8 cellular contexts compared by ENCODE assay signal in genomic region chr10:30784521-30784895, GRCh38.
DNase-seq lines count a peak whose midpoint lies in the region; ATAC-seq and TF ChIP-seq lines count a peak whose summit lies in the region.

No MANE protein-coding gene starts in this region.

- no peaks in the 10 kb centered on the region for H3K36me3 ChIP-seq in SJCRH30
- no peaks in the 10 kb centered on the region for H3K36me3 ChIP-seq in esophagus (ENCODE audit: control insufficient read depth in 2 of 2, insufficient read depth in 2 of 2, low read length in 1 of 2)
- no peaks in the 10 kb centered on the region for H3K36me3 ChIP-seq in PC-3 (ENCODE audit: low read depth, low read length)
- H3K36me3 ChIP-seq in HAP-1 (replicated peaks), result no peaks in the 10 kb centered on the region

- H3F3A ChIP-seq in PC-3 (ENCODE audit: low read length, unreplicated experiment), result no peaks in the 10 kb centered on the region

- H3K79me2 ChIP-seq in PC-3 (ENCODE audit: low read length), result no peaks in the 10 kb centered on the region

- H3K4me1 Mint-ChIP-seq in natural killer cell treated with Interleukin-12 subunit alpha and Interleukin-12 subunit beta and Interleukin-15 and Interleukin-18, amount 100 ng/mL, for 72 hours (ENCODE audit: low read depth in 2 of 2), result peaks cover 11 to 24% of the 10 kb centered on the region in 2 donors

- H3K4me3 Mint-ChIP-seq in natural killer cell treated with Interleukin-12 subunit alpha and Interleukin-12 subunit beta and Interleukin-15 and Interleukin-18, amount 100 ng/mL, for 72 hours, result peak overlapping the region; percentile 64

- no TSS peak for BruUV-seq in PC-3 (replicated peaks; lab: Mats Ljungman, UMichigan)

- H3K9me3 ChIP-seq in SJCRH30 (replicated peaks) (no peaks in the 10 kb centered on the region), esophagus (ENCODE audit: control insufficient read depth in 2 of 2, insufficient read depth in 1 of 2, low read depth in 1 of 2, low read length in 1 of 2) (no peaks in the 10 kb centered on the region), PC-3 (ENCODE audit: low read length) (no peaks in the 10 kb centered on the region), HAP-1 (no peaks in the 10 kb centered on the region)

- H3K27me3 ChIP-seq in SJCRH30, result no peaks in the 10 kb centered on the region
- H3K27me3 ChIP-seq in esophagus (ENCODE audit: control insufficient read depth in 1 of 2, insufficient read depth in 2 of 2, low read length in 2 of 2), result no peaks in the 10 kb centered on the region
- no peaks in the 10 kb centered on the region for H3K27me3 ChIP-seq in PC-3 (ENCODE audit: low read length)
- no peaks in the 10 kb centered on the region for H3K27me3 ChIP-seq in HAP-1 (ENCODE audit: low read depth)

- no peaks in the 10 kb centered on the region for H3K9me2 ChIP-seq in PC-3 (replicated peaks; ENCODE audit: low read length)

- H3K4me3 ChIP-seq in GM08714 (ENCODE audit: low read length) (peak overlapping the region; percentile 66; the same call in 1 of the 2 replicates), SJCRH30 (peak overlapping the region; percentile 64), esophagus (ENCODE audit: low read depth in 1 of 2, low read length in 2 of 2) (peak overlapping the region; percentile 52 to 54), PC-3 (ENCODE audit: low read length) (no peak overlapping the region), HAP-1 (no peak overlapping the region)

- H3K27ac Mint-ChIP-seq in natural killer cell treated with Interleukin-12 subunit alpha and Interleukin-12 subunit beta and Interleukin-15 and Interleukin-18, amount 100 ng/mL, for 72 hours, result peak overlapping the region in 1 of 2 donors; percentile 34

- WGBS in esophagus, 2 donors, result 1% methylated on average over 5 of the region's 5 CpGs

- peaks cover 0 to 7% of the 10 kb centered on the region in 2 donors for H3K27me3 Mint-ChIP-seq in natural killer cell treated with Interleukin-12 subunit alpha and Interleukin-12 subunit beta and Interleukin-15 and Interleukin-18, amount 100 ng/mL, for 72 hours

- intact Hi-C loops in PC-3 (cut with micrococcal nuclease), result loop anchor here (5.0 kb wide), 2 partner anchors 248 to 348 kb away; partner anchors contain the start of gene ZNF438

- POLR2A ChIA-PET in PC-3 (lab: Charles Lee; ENCODE audit: unreplicated experiment), result interaction anchor here (1.1 kb wide), 1 partner anchor 247 kb away, joined by 3 read pairs; the partner anchor contains the start of gene ZNF438

- H3K4me1 ChIP-seq in SJCRH30, result peaks cover 20% of the 10 kb centered on the region
- H3K4me1 ChIP-seq in esophagus (ENCODE audit: control insufficient read depth in 2 of 2, insufficient read depth in 2 of 2, low read length in 1 of 2), result peaks cover 0 to 3% of the 10 kb centered on the region in 2 donors
- peaks cover 16% of the 10 kb centered on the region for H3K4me1 ChIP-seq in PC-3 (ENCODE audit: insufficient read depth, low read length)
- H3K4me1 ChIP-seq in HAP-1, result no peaks in the 10 kb centered on the region

- CTCF ChIA-PET in PC-3 (lab: Charles Lee), result interaction anchor here (0.6 kb wide), 2 partner anchors 37 to 91 kb away, joined by 10 to 13 read pairs; no protein-coding TSS in a partner anchor

- H3K27ac ChIP-seq in SJCRH30 (peak overlapping the region; percentile 69), esophagus (ENCODE audit: low read depth in 2 of 2, low read length in 1 of 2) (peak overlapping the region; percentile 90), PC-3 (ENCODE audit: low read length) (no peak overlapping the region)

- no peaks in the 10 kb centered on the region for H4K20me1 ChIP-seq in PC-3 (ENCODE audit: low read length)

- no peak overlapping the region for H3K9ac ChIP-seq in PC-3 (ENCODE audit: low read length)

- no peak overlapping the region for H3K4me2 ChIP-seq in PC-3 (ENCODE audit: low read length)

- DNase-seq in SJCRH30 (no peak), COLO668 (lab: John Stamatoyannopoulos, UW; ENCODE audit: unreplicated experiment) (no peak), PC-3 (no peak), HAP-1 (ENCODE audit: low spot score in 2 of 2) (no peak)
- DNase-seq in natural killer cell treated with Interleukin-12 subunit alpha and Interleukin-12 subunit beta and Interleukin-15 and Interleukin-18, amount 100 ng/mL, for 72 hours (ENCODE audit: low spot score), result no peak

- in situ Hi-C loops in HAP-1 (cut with MboI; ENCODE audit: low sequenced_read_pairs), result no loop called here

- ATAC-seq in natural killer cell treated with Interleukin-12 subunit alpha and Interleukin-12 subunit beta and Interleukin-15 and Interleukin-18, amount 100 ng/mL, for 72 hours, result no peak
- ATAC-seq in GM21825 (IDR thresholded peaks at IDR 0.05; ENCODE audit: unreplicated experiment) (no peak), PC-3 (no peak)

- no peaks in the 10 kb centered on the region for H3K9me3 Mint-ChIP-seq in natural killer cell treated with Interleukin-12 subunit alpha and Interleukin-12 subunit beta and Interleukin-15 and Interleukin-18, amount 100 ng/mL, for 72 hours

- no peak for TF ChIP-seq CTCF in PC-3 (conservative IDR thresholded peaks at IDR 0.05; ENCODE audit: low read depth, low read length)

- no peaks in the 10 kb centered on the region for H3K36me3 Mint-ChIP-seq in natural killer cell treated with Interleukin-12 subunit alpha and Interleukin-12 subunit beta and Interleukin-15 and Interleukin-18, amount 100 ng/mL, for 72 hours

- no peak overlapping the region for H2AFZ ChIP-seq in PC-3 (ENCODE audit: low read length)

Comparison
In these comparisons a context has a peak if more than half of its experiments do, and no peak if none do; other contexts are left out.
1. H3K4me3 ChIP-seq: peak in GM08714 (single experiment), SJCRH30 (single experiment) and esophagus (2 of 2); none in PC-3 (single experiment) and HAP-1 (single experiment).